In the genomic region with DNA sequence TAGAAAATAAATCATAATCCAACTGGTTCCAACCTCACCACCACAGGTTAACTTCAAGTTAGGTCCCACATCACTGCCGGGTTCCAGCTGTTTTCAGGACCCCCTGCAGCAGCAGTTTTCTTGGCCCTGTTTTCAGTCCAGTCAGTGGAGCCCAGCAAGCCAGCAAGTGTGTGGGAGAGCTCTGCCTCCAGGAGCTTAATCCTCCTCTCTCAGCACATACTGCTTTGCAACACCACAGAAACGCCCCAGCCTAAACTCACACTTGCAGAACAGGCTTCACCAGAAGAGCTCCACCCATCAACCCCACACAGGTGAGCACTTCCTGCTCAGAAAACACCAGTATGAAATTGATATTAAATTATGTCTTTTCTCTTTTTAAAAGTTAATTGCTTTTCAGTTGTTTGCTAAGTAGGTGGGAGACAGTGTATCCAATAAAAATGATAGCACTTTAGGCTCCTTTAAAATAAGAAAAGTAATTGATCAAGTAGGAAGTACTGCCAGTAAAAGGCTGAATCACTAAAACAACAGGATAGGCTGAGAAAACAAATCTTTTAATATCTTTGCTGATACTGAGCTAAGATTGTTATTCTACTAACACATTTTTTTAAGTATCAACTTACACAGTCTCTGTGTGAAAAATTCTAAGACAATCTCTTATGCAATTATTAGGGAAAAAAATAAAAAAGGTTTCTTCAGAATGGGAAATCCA, we compare ENCODE assay signal across 9 cellular contexts.
A peak's percentile ranks its signal among the peaks of the same experiment; 100 is the strongest.
DNase-seq lines count a peak whose midpoint lies in the region; ATAC-seq and TF ChIP-seq lines count a peak whose summit lies in the region.
"Had no signal": no experiment of that assay in that cellular context is flagged by ENCODE, and none has a peak within 500 bp of the region (broad histone marks: within the 10 kb centered on the region; RNA-seq: fewer than 3 reads in every experiment).

No MANE protein-coding gene starts in this region.

- H3K27me3 ChIP-seq in transverse colon = no peaks in the 10 kb centered on the region
- H3K27me3 ChIP-seq: BLaER1 treated with 17β-estradiol and CSF1 and Interleukin-3, amounts not matched to agents 10 nM and 100 nM had no signal

- ATAC-seq in GM18870 (IDR thresholded peaks at IDR 0.05; ENCODE audit: unreplicated experiment) = no peak
- no peak for ATAC-seq in HG03175 (IDR thresholded peaks at IDR 0.05; ENCODE audit: unreplicated experiment)

- peak; percentile 63 for DNase-seq in activated effector memory CD4-positive, alpha-beta T cell treated with anti-CD3 and anti-CD28 coated beads, Interleukin-2, amount 50 U/mL, for 16 hours
- no peak for DNase-seq in activated effector memory CD4-positive, alpha-beta T cell treated with Interleukin-2 at 50 U/mL for 16 hours
- DNase-seq in SW480 (ENCODE audit: low spot score) (peak; percentile 14), iPS-NIHi7 (ENCODE audit: extremely low spot score) (peak; percentile 78), transverse colon (peak; percentile 87), SHP77 treated with DMSO at 0.1 percent for 48 hours (lab: John Stamatoyannopoulos, UW) (no peak)

- 0 to 31% methylated on average over 1 to 2 of the region's 2 CpGs for WGBS in transverse colon (ENCODE audit: low coverage in 1 of 2), 2 donors

- peak; percentile 94 for TF ChIP-seq POLR2A in transverse colon (IDR thresholded peaks at IDR 0.05)

- in situ Hi-C loops in transverse colon (cut with MboI; ENCODE audit: low pct_ligation_motif_present in 1 of 4, low pct_unique_long_range_greater_than_20kb in 1 of 4, low sequenced_read_pairs in 3 of 4) = no loop called here

- H3K27ac ChIP-seq in transverse colon = peak overlapping the region; percentile 57 to 77 (median 73)
- H3K27ac ChIP-seq: BLaER1 treated with 17β-estradiol and CSF1 and Interleukin-3, amounts not matched to agents 10 nM and 100 nM had no signal

- no peaks in the 10 kb centered on the region for H3K9me3 ChIP-seq in transverse colon
- H3K9me3 ChIP-seq: BLaER1 treated with 17β-estradiol and CSF1 and Interleukin-3, amounts not matched to agents 10 nM and 100 nM had no signal

- intact Hi-C loops in transverse colon (cut with DNase I; ENCODE audit: low total_unique reads) = no loop called here

- H3K4me3 ChIP-seq in transverse colon = peak overlapping the region in 3 of 4 donors; percentile 33 to 50 (median 34)
- H3K4me3 ChIP-seq: BLaER1 treated with 17β-estradiol and CSF1 and Interleukin-3, amounts not matched to agents 10 nM and 100 nM had no signal

- TF ChIP-seq EP300 in transverse colon (IDR thresholded peaks at IDR 0.05; ENCODE audit: low read depth) = no peak

- TF ChIP-seq CTCF in transverse colon (IDR thresholded peaks at IDR 0.05) = no peak

- H3K36me3 ChIP-seq in transverse colon = no peaks in the 10 kb centered on the region
- H3K36me3 ChIP-seq: BLaER1 treated with 17β-estradiol and CSF1 and Interleukin-3, amounts not matched to agents 10 nM and 100 nM had no signal

- H3K4me1 ChIP-seq in transverse colon = peaks cover 0 to 18% (median 5%) of the 10 kb centered on the region in 4 donors

Comparison
In these comparisons a context has a peak if more than half of its experiments do, and no peak if none do; other contexts are left out.
1. DNase-seq: peak in activated effector memory CD4-positive, alpha-beta T cell treated with anti-CD3 and anti-CD28 coated beads, Interleukin-2, amount 50 U/mL, for 16 hours (single experiment), SW480 (single experiment), iPS-NIHi7 (single experiment) and transverse colon (single experiment); none in activated effector memory CD4-positive, alpha-beta T cell treated with Interleukin-2 at 50 U/mL for 16 hours (single experiment) and SHP77 treated with DMSO at 0.1 percent for 48 hours (single experiment).